8 cellular contexts compared by ENCODE assay signal in genomic region chr11:17012712-17013547, GRCh38. TPM values are rescaled to one million over a fixed set of nuclear protein-coding genes. Genes with fewer than 3 reads are reported as not detected.
DNase-seq lines count a peak whose midpoint lies in the region; ATAC-seq, FAIRE-seq and TF ChIP-seq lines count a peak whose summit lies in the region.

No MANE protein-coding gene starts in this region.

- CTCF ChIA-PET in BJ (lab: Yijun Ruan, JAX): no interaction called here

- H3K4me2 ChIP-seq in MM.1S (ENCODE audit: low read depth, low read length): peak overlapping the region; percentile 91

- H3K4me3 ChIP-seq in BJ (ENCODE audit: low read depth, low read length) (peak overlapping the region; percentile 3), MM.1S (ENCODE audit: low read length) (peak overlapping the region; percentile 92), endocrine pancreas (ENCODE audit: control insufficient read depth, insufficient read depth, low read length) (no peak overlapping the region), mesodermal cell (ENCODE audit: extremely low read depth, insufficient read depth, low read length, poor library complexity, severe bottlenecking) (peak overlapping the region; percentile 49)

- peaks cover 88% of the 10 kb centered on the region for H3K79me2 ChIP-seq in MM.1S (ENCODE audit: low read length)

- TF ChIP-seq CTCF in BJ (IDR thresholded peaks at IDR 0.05; ENCODE audit: insufficient read depth, low read depth, low read length) (no peak), MM.1S (IDR thresholded peaks at IDR 0.05; ENCODE audit: low read length) (no peak)

- peaks cover 6% of the 10 kb centered on the region; the same call in 1 of the 2 replicates for H3F3A ChIP-seq in MM.1S (ENCODE audit: insufficient read depth, low read length)

- ATAC-seq in GM19351 (IDR thresholded peaks at IDR 0.05; ENCODE audit: unreplicated experiment): no peak

- DNase-seq in BJ (ENCODE audit: low read depth): no peak
- no peak for DNase-seq in MM.1S
- DNase-seq in DMS 273 (lab: John Stamatoyannopoulos, UW; ENCODE audit: unreplicated experiment): no peak
- no peak for DNase-seq in activated CD4-positive, alpha-beta T cell treated with anti-CD3 and anti-CD28 coated beads, Interleukin-2, amount 50 U/mL, for 48 hours
- no peak for DNase-seq in urothelium cell line (ENCODE audit: low spot score)

- peaks cover 30% of the 10 kb centered on the region for H3K27me3 ChIP-seq in BJ (ENCODE audit: control insufficient read depth, insufficient read depth, low read length)
- no peaks in the 10 kb centered on the region for H3K27me3 ChIP-seq in MM.1S (replicated peaks; ENCODE audit: insufficient read depth, low read length)
- H3K27me3 ChIP-seq in endocrine pancreas (ENCODE audit: control insufficient read depth, insufficient read depth, low read length): no peaks in the 10 kb centered on the region

- FAIRE-seq in urothelium cell line (lab: Jason Lieb, UNC): no peak

- H3K9ac ChIP-seq in MM.1S (ENCODE audit: low read length) (peak overlapping the region; percentile 85; the same call in 1 of the 2 replicates), endocrine pancreas (ENCODE audit: control insufficient read depth, insufficient read depth, low read length) (peak overlapping the region; percentile 73)

- no peaks in the 10 kb centered on the region for H3K36me3 ChIP-seq in BJ (ENCODE audit: control insufficient read depth, insufficient read depth, low read length)
- H3K36me3 ChIP-seq in MM.1S (replicated peaks; ENCODE audit: insufficient read depth, low read length): no peaks in the 10 kb centered on the region
- no peaks in the 10 kb centered on the region for H3K36me3 ChIP-seq in endocrine pancreas (ENCODE audit: control insufficient read depth, insufficient read depth, low read length)
- no peaks in the 10 kb centered on the region for H3K36me3 ChIP-seq in mesodermal cell (ENCODE audit: control insufficient read depth, insufficient read depth, low read length)

- POLR2A ChIA-PET in BJ (lab: Charles Lee): no interaction called here

- peak overlapping the region; percentile 34; the same call in 1 of the 2 replicates for H3K27ac ChIP-seq in MM.1S (ENCODE audit: low read length)
- no peak overlapping the region for H3K27ac ChIP-seq in mesodermal cell (ENCODE audit: low read depth, low read length, severe bottlenecking)

- no peaks in the 10 kb centered on the region for H4K20me1 ChIP-seq in MM.1S (ENCODE audit: insufficient read depth, low read length)

- H3K9me3 ChIP-seq in MM.1S (replicated peaks; ENCODE audit: insufficient read depth, low read length): no peaks in the 10 kb centered on the region
- H3K9me3 ChIP-seq in endocrine pancreas (ENCODE audit: control insufficient read depth, low read length): no peaks in the 10 kb centered on the region
- no peaks in the 10 kb centered on the region for H3K9me3 ChIP-seq in mesodermal cell (ENCODE audit: control insufficient read depth, low read length)

- 11 to 12% methylated on average over 23 to 33 of the region's 38 CpGs for WGBS in mesodermal cell (ENCODE audit: insufficient coverage in 2 of 2), 2 experiments

- H3K4me1 ChIP-seq in MM.1S (ENCODE audit: low read length): 0 out of 2 replicates have a peak, but pooled peaks cover 4% of the 10 kb centered on the region
- no peaks in the 10 kb centered on the region for H3K4me1 ChIP-seq in endocrine pancreas (ENCODE audit: control insufficient read depth, insufficient read depth, low read length)
- H3K4me1 ChIP-seq in mesodermal cell (ENCODE audit: control insufficient read depth, insufficient read depth, low read length, poor library complexity, severe bottlenecking): peaks cover 4% of the 10 kb centered on the region

- H2AFZ ChIP-seq in MM.1S (ENCODE audit: low read length): peak overlapping the region; percentile 67; the same call in 1 of the 2 replicates

- no peaks in the 10 kb centered on the region for H3K9me2 ChIP-seq in MM.1S (replicated peaks; ENCODE audit: insufficient read depth, low read length)

RNA-seq across cellular contexts. Expression of gene PLEKHA7, which starts 1.3 kb away (rescaled TPM):
- 0.04 and 0.07 TPM in 2 replicates for polyA plus RNA-seq in BJ (2011; rRNA removed)
- polyA minus RNA-seq in BJ (2011; rRNA and poly(A)+ RNA removed): not detected in 2 replicates
- 4.6 TPM for polyA plus RNA-seq in mesodermal cell (2013, experiment 1 of 2)
- 4.8 TPM for polyA plus RNA-seq in mesodermal cell (2013, experiment 2 of 2)
